ENCODE assay signal across 8 cellular contexts in genomic region chr9:122810306-122810946, GRCh38. TPM values are rescaled to one million over a fixed set of nuclear protein-coding genes. Genes with fewer than 3 reads are reported as not detected.
DNase-seq lines count a peak whose midpoint lies in the region; ATAC-seq, FAIRE-seq and TF ChIP-seq lines count a peak whose summit lies in the region.

No MANE protein-coding gene starts in this region.

- no peaks in the 10 kb centered on the region for H3K9me3 ChIP-seq in BE2C

- peak; percentile 73 for TF ChIP-seq CTCF in BE2C (IDR thresholded peaks at IDR 0.05; ENCODE audit: low read depth, low read length)
- peak in 1 of 3 donors; percentile 78 for TF ChIP-seq CTCF in lower leg skin (IDR thresholded peaks at IDR 0.05)

- no peaks in the 10 kb centered on the region for H3K36me3 ChIP-seq in BE2C

- H3K27me3 ChIP-seq in BE2C = no peaks in the 10 kb centered on the region

- no peaks in the 10 kb centered on the region for H3K4me1 ChIP-seq in BE2C

- peak; percentile 92 for FAIRE-seq in GM19239 (lab: Jason Lieb, UNC)

- no peak overlapping the region for H3K4me3 ChIP-seq in BE2C (ENCODE audit: low read depth, low read length)
- no peak overlapping the region for H3K4me3 ChIP-seq in lower leg skin (ENCODE audit: low read depth, poor library complexity, severe bottlenecking)

- WGBS in lower leg skin, 2 donors = 1 to 3% methylated on average over 8 of the region's 8 CpGs

- ATAC-seq in HG03521 (IDR thresholded peaks at IDR 0.05; ENCODE audit: unreplicated experiment) = peak; percentile 55

- DNase-seq in BE2C = peak; percentile 63
- peak; percentile 76 for DNase-seq in GM19239 (ENCODE audit: insufficient read length, low spot score)
- DNase-seq in NCI-H69 (lab: John Stamatoyannopoulos, UW) = peak; percentile 84
- peak; percentile 76 for DNase-seq in activated CD4-positive, alpha-beta T cell treated with anti-CD3 and anti-CD28 coated beads, Interleukin-2, amount 50 U/mL, for 1 hour
- DNase-seq in dermis blood vessel endothelial cell = peak; percentile 91
- DNase-seq in lower leg skin (ENCODE audit: low spot score in 2 of 2) = peak; percentile 60 to 95
- DNase-seq in stimulated activated CD8-positive, alpha-beta memory T cell treated with anti-CD3 and anti-CD28 coated beads, Interleukin-15, amount 100 ng/mL, for 1 hour (ENCODE audit: low read depth) = peak; percentile 65

- intact Hi-C loops in lower leg skin (cut with DNase I; ENCODE audit: low total_unique reads) = loop anchor here (2.0 kb wide), 1 partner anchor 346 kb away; no protein-coding TSS in a partner anchor

- TF ChIP-seq POLR2A in lower leg skin (IDR thresholded peaks at IDR 0.05) = no peak

RNA-seq across cellular contexts. Expression of gene OR1K1, which starts 10.5 kb away (rescaled TPM):
- not detected for polyA plus RNA-seq in BE2C (2012; ENCODE audit: insufficient read depth, insufficient read length, low read depth)
- total RNA-seq in dermis blood vessel endothelial cell (not detected in 2 replicates), lower leg skin (under 1 TPM in 1 of 4 donors, not detected in 3; 0.66 TPM)

RNA-seq across cellular contexts. Expression of gene PDCL, which starts 18.0 kb away (rescaled TPM):
- polyA plus RNA-seq in BE2C (2012; ENCODE audit: insufficient read depth, insufficient read length, low read depth) = 25.8 TPM
- total RNA-seq in dermis blood vessel endothelial cell (87.4 and 118 TPM in 2 replicates), lower leg skin (10 to 100 TPM; 13.3 to 16.6 (median 15.9) TPM)

RNA-seq across cellular contexts. Expression of gene OR5C1, which starts 21.7 kb away (rescaled TPM):
- polyA plus RNA-seq in BE2C (2012; ENCODE audit: insufficient read depth, insufficient read length, low read depth) = not detected
- total RNA-seq in dermis blood vessel endothelial cell = not detected in 2 replicates
- not detected for total RNA-seq in lower leg skin
